ENCODE assay signal across 14 cellular contexts in the genomic region with DNA sequence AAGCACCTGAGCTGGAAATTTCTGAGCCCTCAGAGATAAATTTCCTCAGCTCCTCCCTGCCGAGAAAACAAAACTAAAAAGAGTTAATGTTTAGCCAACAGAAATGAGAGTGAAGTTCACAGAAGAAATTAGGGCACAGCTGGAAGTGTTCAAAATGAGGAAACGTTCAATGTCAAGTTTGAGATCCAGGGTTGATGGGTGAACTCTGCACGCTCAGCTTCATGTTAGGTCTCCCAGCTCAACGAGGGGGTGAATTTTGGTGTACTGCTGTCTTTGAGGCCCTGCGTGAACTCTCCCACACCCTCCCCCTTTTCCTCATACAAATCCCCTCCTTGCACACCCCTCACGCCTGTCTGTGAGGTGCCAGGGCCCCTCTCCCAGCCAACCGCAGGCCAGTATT. TPM values are rescaled to one million over a fixed set of nuclear protein-coding genes. Genes with fewer than 3 reads are reported as not detected.
DNase-seq lines count a peak whose midpoint lies in the region; ATAC-seq and FAIRE-seq lines count a peak whose summit lies in the region.
"Had no signal": no experiment of that assay in that cellular context is flagged by ENCODE, and none has a peak within 500 bp of the region (broad histone marks: within the 10 kb centered on the region; RNA-seq: fewer than 3 reads in every experiment).

No MANE protein-coding gene starts in this region.

- DNase-seq in right cardiac atrium (no peak), Right ventricle myocardium inferior (ENCODE audit: missing footprints) (no peak), HAP-1 (ENCODE audit: low spot score in 2 of 2) (no peak), RCC 7860 (ENCODE audit: low spot score) (no peak), T-helper 17 cell (no peak)
- no peak for DNase-seq in activated T-cell treated with anti-CD3 and anti-CD28 coated beads, Interleukin-2, amount 50 U/mL, for 72 hours
- DNase-seq: activated CD4-positive, alpha-beta memory T cell treated with anti-CD3 and anti-CD28 coated beads for 36 hours; left cardiac atrium; NCI-H1105 treated with DMSO at 0.1 percent for 48 hours; stimulated activated naive CD4-positive, alpha-beta T cell had no signal

- in situ Hi-C loops in HAP-1 (cut with MboI; ENCODE audit: low sequenced_read_pairs) = no loop called here

- no peaks in the 10 kb centered on the region for H3K27me3 Mint-ChIP-seq in dendritic cell treated with granulocyte-macrophage colony-stimulating factor and Interleukin-4, amounts not matched to agents 40 ng/mL and 50 ng/mL, for 4 days
- no peaks in the 10 kb centered on the region for H3K27me3 Mint-ChIP-seq in activated T-cell treated with anti-CD3 and anti-CD28 coated beads, Interleukin-2, amount 50 U/mL, for 72 hours (ENCODE audit: low read depth)
- no peaks in the 10 kb centered on the region for H3K27me3 Mint-ChIP-seq in T-helper 17 cell
- H3K27me3 Mint-ChIP-seq: activated CD4-positive, alpha-beta memory T cell treated with anti-CD3 and anti-CD28 coated beads for 36 hours had no signal

- no peak overlapping the region for H3K27ac ChIP-seq in right cardiac atrium (ENCODE audit: low read length)
- H3K27ac ChIP-seq: RWPE1 had no signal

- H3K4me1 Mint-ChIP-seq in dendritic cell treated with granulocyte-macrophage colony-stimulating factor and Interleukin-4, amounts not matched to agents 40 ng/mL and 50 ng/mL, for 4 days (ENCODE audit: low read depth) = peaks cover 18% of the 10 kb centered on the region
- no peaks in the 10 kb centered on the region for H3K4me1 Mint-ChIP-seq in activated T-cell treated with anti-CD3 and anti-CD28 coated beads, Interleukin-2, amount 50 U/mL, for 72 hours (ENCODE audit: low read depth)
- H3K4me1 Mint-ChIP-seq in T-helper 17 cell = peaks cover 3% of the 10 kb centered on the region

- H3K4me3 ChIP-seq in right cardiac atrium (ENCODE audit: low read length) (peak overlapping the region; percentile 22), HAP-1 (no peak overlapping the region)

- H3K36me3 Mint-ChIP-seq in dendritic cell treated with granulocyte-macrophage colony-stimulating factor and Interleukin-4, amounts not matched to agents 40 ng/mL and 50 ng/mL, for 4 days (ENCODE audit: low read depth) = peaks cover 37% of the 10 kb centered on the region
- H3K36me3 Mint-ChIP-seq in activated T-cell treated with anti-CD3 and anti-CD28 coated beads, Interleukin-2, amount 50 U/mL, for 72 hours (ENCODE audit: insufficient read depth in 2 of 2) = peaks cover 2% of the 10 kb centered on the region in 2 donors
- peaks cover 5% of the 10 kb centered on the region for H3K36me3 Mint-ChIP-seq in T-helper 17 cell (ENCODE audit: low read depth)

- no peak for FAIRE-seq in RCC 7860 (lab: Jason Lieb, UNC)
- FAIRE-seq: astrocyte had no signal

- peak in 1 of 2 donors; percentile 26 for ATAC-seq in right cardiac atrium
- no peak for ATAC-seq in Right ventricle myocardium inferior
- ATAC-seq in HG02981 (IDR thresholded peaks at IDR 0.05; ENCODE audit: unreplicated experiment) = peak; percentile 84
- ATAC-seq in activated T-cell treated with anti-CD3 and anti-CD28 coated beads, Interleukin-2, amount 50 U/mL, for 72 hours (replicated peaks in 1 of 2) = no peak
- ATAC-seq in T-helper 17 cell = no peak

- H3K4me1 ChIP-seq in right cardiac atrium (ENCODE audit: control insufficient read depth, insufficient read depth, low read length) (no peaks in the 10 kb centered on the region), HAP-1 (no peaks in the 10 kb centered on the region)

- intact Hi-C loops in right cardiac atrium (cut with DNase I) (no loop called here), Right ventricle myocardium inferior (cut with DNase I) (no loop called here)
- intact Hi-C loops in dendritic cell treated with granulocyte-macrophage colony-stimulating factor and Interleukin-4, amounts not matched to agents 40 ng/mL and 50 ng/mL, for 4 days (cut with micrococcal nuclease) = no loop called here

- peak overlapping the region; percentile 47 for H3K27ac Mint-ChIP-seq in dendritic cell treated with granulocyte-macrophage colony-stimulating factor and Interleukin-4, amounts not matched to agents 40 ng/mL and 50 ng/mL, for 4 days
- no peak overlapping the region for H3K27ac Mint-ChIP-seq in activated T-cell treated with anti-CD3 and anti-CD28 coated beads, Interleukin-2, amount 50 U/mL, for 72 hours
- no peak overlapping the region for H3K27ac Mint-ChIP-seq in T-helper 17 cell
- H3K27ac Mint-ChIP-seq: activated CD4-positive, alpha-beta memory T cell treated with anti-CD3 and anti-CD28 coated beads for 36 hours had no signal

- no peaks in the 10 kb centered on the region for H3K36me3 ChIP-seq in HAP-1 (replicated peaks)

- H3K4me3 Mint-ChIP-seq in dendritic cell treated with granulocyte-macrophage colony-stimulating factor and Interleukin-4, amounts not matched to agents 40 ng/mL and 50 ng/mL, for 4 days = no peak overlapping the region
- no peak overlapping the region for H3K4me3 Mint-ChIP-seq in activated T-cell treated with anti-CD3 and anti-CD28 coated beads, Interleukin-2, amount 50 U/mL, for 72 hours
- H3K4me3 Mint-ChIP-seq in T-helper 17 cell = no peak overlapping the region
- H3K4me3 Mint-ChIP-seq: activated CD4-positive, alpha-beta memory T cell treated with anti-CD3 and anti-CD28 coated beads for 36 hours had no signal

- H3K9me3 ChIP-seq in right cardiac atrium (ENCODE audit: control insufficient read depth, low read length) = no peaks in the 10 kb centered on the region
- H3K9me3 ChIP-seq in HAP-1 = 0 out of 2 replicates have a peak, but pooled peaks cover 3% of the 10 kb centered on the region
- H3K9me3 ChIP-seq in T-helper 17 cell (ENCODE audit: control insufficient read depth, low read length, poor library complexity, severe bottlenecking) = no peaks in the 10 kb centered on the region

- no peaks in the 10 kb centered on the region for H3K9me3 Mint-ChIP-seq in dendritic cell treated with granulocyte-macrophage colony-stimulating factor and Interleukin-4, amounts not matched to agents 40 ng/mL and 50 ng/mL, for 4 days
- peaks cover 0 to 3% of the 10 kb centered on the region in 2 donors for H3K9me3 Mint-ChIP-seq in activated T-cell treated with anti-CD3 and anti-CD28 coated beads, Interleukin-2, amount 50 U/mL, for 72 hours
- H3K9me3 Mint-ChIP-seq: activated CD4-positive, alpha-beta memory T cell treated with anti-CD3 and anti-CD28 coated beads for 36 hours had no signal

- WGBS in right cardiac atrium = 44% methylated on average over 7 of the region's 7 CpGs

- no peaks in the 10 kb centered on the region for H3K27me3 ChIP-seq in right cardiac atrium (ENCODE audit: control insufficient read depth, insufficient read depth)
- H3K27me3 ChIP-seq in HAP-1 (ENCODE audit: low read depth) = peaks cover 11% of the 10 kb centered on the region

RNA-seq across cellular contexts. Expression of a gene that starts 13.3 kb away (rescaled TPM):
- 10 to 100 TPM in 1 of 4 donors, 1 to 10 TPM in 3; 5.5 to 15.7 (median 7.9) TPM for total RNA-seq in right cardiac atrium
- polyA plus RNA-seq in right cardiac atrium = 5.1 TPM
- total RNA-seq in Right ventricle myocardium inferior = 5.7 TPM
- total RNA-seq in activated T-cell treated with anti-CD3 and anti-CD28 coated beads, Interleukin-2, amount 50 U/mL, for 72 hours = 10 to 100 TPM; 14.7 to 39.3 TPM
- total RNA-seq in T-helper 17 cell = 10 to 100 TPM; 26.6 to 28.6 TPM

RNA-seq across cellular contexts. Expression of a gene that starts 18.2 kb away (rescaled TPM):
- total RNA-seq in right cardiac atrium (10 to 100 TPM in 2 of 4 donors, 1 to 10 TPM in 2; 5.2 to 16.2 (median 12.2) TPM), Right ventricle myocardium inferior (6.1 TPM), T-helper 17 cell (10 to 100 TPM; 16.0 to 16.2 TPM)
- polyA plus RNA-seq in right cardiac atrium = 6.6 TPM
- total RNA-seq in activated T-cell treated with anti-CD3 and anti-CD28 coated beads, Interleukin-2, amount 50 U/mL, for 72 hours = 10 to 100 TPM; 17.3 to 41.9 TPM

RNA-seq across cellular contexts. Expression of a gene that starts 53.3 kb away (rescaled TPM):
- total RNA-seq in right cardiac atrium = 10 to 100 TPM in 2 of 4 donors, 1 to 10 TPM in 2; 4.8 to 13.7 (median 9.8) TPM
- 4.1 TPM for polyA plus RNA-seq in right cardiac atrium
- 5.0 TPM for total RNA-seq in Right ventricle myocardium inferior
- 100 to 1,000 TPM in 1 of 2 donors, 10 to 100 TPM in 1; 80.2 to 139 TPM for total RNA-seq in activated T-cell treated with anti-CD3 and anti-CD28 coated beads, Interleukin-2, amount 50 U/mL, for 72 hours
- 10 to 100 TPM; 35.4 to 45.3 TPM for total RNA-seq in T-helper 17 cell
